In genomic region chr19:6516018-6516658, GRCh38 we compare ENCODE assay signal across 8 cellular contexts. TPM values are rescaled to one million over a fixed set of nuclear protein-coding genes. Genes with fewer than 3 reads are reported as not detected.
DNase-seq lines count a peak whose midpoint lies in the region; ATAC-seq and TF ChIP-seq lines count a peak whose summit lies in the region.

No MANE protein-coding gene starts in this region.

- H3K27ac ChIP-seq in lower lobe of right lung: peak overlapping the region; percentile 86

- H3K27me3 ChIP-seq in GM06990 (replicated peaks; ENCODE audit: control insufficient read depth, insufficient read depth, low read length): no peaks in the 10 kb centered on the region
- H3K27me3 ChIP-seq in lower lobe of right lung (ENCODE audit: low read depth): no peaks in the 10 kb centered on the region

- no peak for TF ChIP-seq CTCF in GM06990 (IDR thresholded peaks at IDR 0.05; ENCODE audit: insufficient read depth, low read length, poor library complexity, severe bottlenecking)
- no peak for TF ChIP-seq CTCF in lower lobe of right lung (IDR thresholded peaks at IDR 0.05)

- H3K36me3 ChIP-seq in GM06990 (ENCODE audit: control insufficient read depth, insufficient read depth, low read length): no peaks in the 10 kb centered on the region
- no peaks in the 10 kb centered on the region for H3K36me3 ChIP-seq in lower lobe of right lung

- H3K4me3 ChIP-seq in GM06990 (replicated peaks; ENCODE audit: low read depth, low read length): peak overlapping the region; percentile 87
- H3K4me3 ChIP-seq in lower lobe of right lung: peak overlapping the region; percentile 81

- ATAC-seq in HG02759 (IDR thresholded peaks at IDR 0.05; ENCODE audit: unreplicated experiment): peak; percentile 41
- peak; percentile 96 for ATAC-seq in lower lobe of right lung
- no peak for ATAC-seq in HG02884 (IDR thresholded peaks at IDR 0.05; ENCODE audit: unreplicated experiment)

- H3K4me1 ChIP-seq in lower lobe of right lung: peaks cover 8% of the 10 kb centered on the region

- H3K9me3 ChIP-seq in lower lobe of right lung: no peaks in the 10 kb centered on the region

- intact Hi-C loops in lower lobe of right lung (cut with DNase I): no loop called here

- DNase-seq in GM06990 (ENCODE audit: extremely low read depth, insufficient read length) (peak; percentile 89), NCI-H526 treated with DMSO at 0.1 percent for 48 hours (lab: John Stamatoyannopoulos, UW) (peak; percentile 89), lower lobe of right lung (peak; percentile 98)
- peak; percentile 81 to 86 for DNase-seq in activated CD4-positive, alpha-beta T cell treated with anti-CD3 and anti-CD28 coated beads, Interleukin-2, amount 50 U/mL, for 48 hours
- DNase-seq in effector CD8-positive, alpha-beta T cell (lab: John Stamatoyannopoulos, UW): peak; percentile 48
- peak in 2 of 3 donors; percentile 23 to 30 for DNase-seq in stimulated activated CD4-positive, alpha-beta T cell treated with anti-CD3 and anti-CD28 coated beads, TNF-alpha, amount 100 ng/mL, for 1 hour (ENCODE audit: low read depth in 3 of 3, low spot score in 1 of 3)

RNA-seq across cellular contexts. Expression of gene TUBB4A, which starts 14.0 kb away (rescaled TPM):
- total RNA-seq in lower lobe of right lung: 1.2 TPM

RNA-seq across cellular contexts. Expression of gene TNFSF9, which starts 14.7 kb away (rescaled TPM):
- 4.1 TPM for total RNA-seq in lower lobe of right lung

RNA-seq across cellular contexts. Expression of gene DENND1C, which starts 34.6 kb away (rescaled TPM):
- 15.1 TPM for total RNA-seq in lower lobe of right lung

RNA-seq across cellular contexts. Expression of gene CRB3, which starts 52.1 kb away (rescaled TPM):
- total RNA-seq in lower lobe of right lung: 36.3 TPM

RNA-seq across cellular contexts. Expression of gene SLC25A23, which starts 56.5 kb away (rescaled TPM):
- total RNA-seq in lower lobe of right lung: 44.9 TPM

Comparison
In these comparisons a context has a peak if more than half of its experiments do, and no peak if none do; other contexts are left out.
1. DNase-seq: peak in every context shown above with its lines; median percentile 98 in lower lobe of right lung; 89 in GM06990; 89 in NCI-H526 treated with DMSO at 0.1 percent for 48 hours; 84 in activated CD4-positive, alpha-beta T cell treated with anti-CD3 and anti-CD28 coated beads, Interleukin-2, amount 50 U/mL, for 48 hours; 48 in effector CD8-positive, alpha-beta T cell; 26 in stimulated activated CD4-positive, alpha-beta T cell treated with anti-CD3 and anti-CD28 coated beads, TNF-alpha, amount 100 ng/mL, for 1 hour.